In genomic region chr7:7772385-7772784, GRCh38 we compare ENCODE assay signal across 9 cellular contexts. TPM values are rescaled to one million over a fixed set of nuclear protein-coding genes. Genes with fewer than 3 reads are reported as not detected.
DNase-seq lines count a peak whose midpoint lies in the region; ATAC-seq and TF ChIP-seq lines count a peak whose summit lies in the region.
"Had no signal": no experiment of that assay in that cellular context is flagged by ENCODE, and none has a peak within 500 bp of the region (broad histone marks: within the 10 kb centered on the region; RNA-seq: fewer than 3 reads in every experiment).

No MANE protein-coding gene starts in this region.

- no peaks in the 10 kb centered on the region for H3K9me3 ChIP-seq in right atrium auricular region

- H3K4me3 ChIP-seq in Jurkat, Clone E6-1 (ENCODE audit: low read length) = no peak overlapping the region
- H3K4me3 ChIP-seq in right atrium auricular region = no peak overlapping the region
- H3K4me3 ChIP-seq: lung had no signal

- H3K4me3 Mint-ChIP-seq in activated CD4-positive, alpha-beta T cell treated with anti-CD3 and anti-CD28 coated beads, Interleukin-2, amount 10 ng/mL, durations not matched to agents 24 days and 14 days = peak overlapping the region; percentile 49
- peak overlapping the region; percentile 54 for H3K4me3 Mint-ChIP-seq in activated T-helper 1 cell treated with anti-CD3 and anti-CD28 coated beads, Interleukin-12 subunit alpha, Interleukin-12 subunit beta, Interleukin-2, Interleukin-4 antibody, amounts not matched to agents 30 ng/mL and 10 ng/mL and 1 ng/mL, durations not matched to agents 14 hours and 24 hours and 36 hours
- peak overlapping the region; percentile 27 to 73 (median 35) for H3K4me3 Mint-ChIP-seq in nephron

- peaks cover 10% of the 10 kb centered on the region for H3K9me3 Mint-ChIP-seq in activated CD4-positive, alpha-beta T cell treated with anti-CD3 and anti-CD28 coated beads, Interleukin-2, amount 10 ng/mL, durations not matched to agents 24 days and 14 days
- no peaks in the 10 kb centered on the region for H3K9me3 Mint-ChIP-seq in activated T-helper 1 cell treated with anti-CD3 and anti-CD28 coated beads, Interleukin-12 subunit alpha, Interleukin-12 subunit beta, Interleukin-2, Interleukin-4 antibody, amounts not matched to agents 30 ng/mL and 10 ng/mL and 1 ng/mL, durations not matched to agents 14 hours and 24 hours and 36 hours
- H3K9me3 Mint-ChIP-seq in nephron = no peaks in the 10 kb centered on the region

- TF ChIP-seq POLR2A in erythroblast (IDR thresholded peaks at IDR 0.05; ENCODE audit: low read length) = no peak

- no peaks in the 10 kb centered on the region for H3K36me3 ChIP-seq in right atrium auricular region

- no peak for ATAC-seq in HG02763 (IDR thresholded peaks at IDR 0.05; ENCODE audit: unreplicated experiment)

- intact Hi-C loops in activated CD4-positive, alpha-beta T cell treated with anti-CD3 and anti-CD28 coated beads, Interleukin-2, amount 10 ng/mL, durations not matched to agents 24 days and 14 days (cut with micrococcal nuclease) = loop anchor here (1.0 to 10.0 kb wide), 7 partner anchors 8 to 588 kb away; partner anchors contain the start of genes MIOS and RPA3
- intact Hi-C loops in activated T-helper 1 cell treated with anti-CD3 and anti-CD28 coated beads, Interleukin-12 subunit alpha, Interleukin-12 subunit beta, Interleukin-2, Interleukin-4 antibody, amounts not matched to agents 30 ng/mL and 10 ng/mL and 1 ng/mL, durations not matched to agents 14 hours and 24 hours and 36 hours (cut with micrococcal nuclease) = loop anchor here (1.0 to 5.0 kb wide), 9 partner anchors 10 to 362 kb away; partner anchors contain the start of gene GLCCI1

- H3K36me3 Mint-ChIP-seq in activated CD4-positive, alpha-beta T cell treated with anti-CD3 and anti-CD28 coated beads, Interleukin-2, amount 10 ng/mL, durations not matched to agents 24 days and 14 days (ENCODE audit: low read depth) = peaks cover 4% of the 10 kb centered on the region
- peaks cover 2% of the 10 kb centered on the region for H3K36me3 Mint-ChIP-seq in activated T-helper 1 cell treated with anti-CD3 and anti-CD28 coated beads, Interleukin-12 subunit alpha, Interleukin-12 subunit beta, Interleukin-2, Interleukin-4 antibody, amounts not matched to agents 30 ng/mL and 10 ng/mL and 1 ng/mL, durations not matched to agents 14 hours and 24 hours and 36 hours (ENCODE audit: low read depth)
- H3K36me3 Mint-ChIP-seq in nephron (ENCODE audit: low read depth) = no peaks in the 10 kb centered on the region

- peak; percentile 65 for DNase-seq in activated CD4-positive, alpha-beta T cell treated with anti-CD3 and anti-CD28 coated beads, Interleukin-2, amount 10 ng/mL, durations not matched to agents 24 days and 14 days
- DNase-seq in activated CD4-positive, alpha-beta T cell treated with anti-CD3 and anti-CD28 coated beads for 1 hour = no peak
- DNase-seq in Jurkat, Clone E6-1 (ENCODE audit: low read depth, low spot score) = peak; percentile 16
- DNase-seq in activated T-helper 1 cell treated with anti-CD3 and anti-CD28 coated beads, Interleukin-12 subunit alpha, Interleukin-12 subunit beta, Interleukin-2, Interleukin-4 antibody, amounts not matched to agents 30 ng/mL and 10 ng/mL and 1 ng/mL, durations not matched to agents 14 hours and 24 hours and 36 hours (ENCODE audit: low spot score) = no peak
- DNase-seq in erythroblast (lab: John Stamatoyannopoulos, UW) (no peak), right atrium auricular region (ENCODE audit: low spot score) (no peak)

- H3K27me3 ChIP-seq in right atrium auricular region = no peaks in the 10 kb centered on the region

- no peaks in the 10 kb centered on the region for H3K4me1 ChIP-seq in right atrium auricular region

- TF ChIP-seq CTCF in nephron (IDR thresholded peaks at IDR 0.05; ENCODE audit: unreplicated experiment in 3 of 3) (no peak), right atrium auricular region (IDR thresholded peaks at IDR 0.05) (no peak)

- H3K27ac ChIP-seq in right atrium auricular region = no peak overlapping the region

- peaks cover 2% of the 10 kb centered on the region for H3K27me3 Mint-ChIP-seq in activated CD4-positive, alpha-beta T cell treated with anti-CD3 and anti-CD28 coated beads, Interleukin-2, amount 10 ng/mL, durations not matched to agents 24 days and 14 days
- peaks cover 3% of the 10 kb centered on the region for H3K27me3 Mint-ChIP-seq in activated T-helper 1 cell treated with anti-CD3 and anti-CD28 coated beads, Interleukin-12 subunit alpha, Interleukin-12 subunit beta, Interleukin-2, Interleukin-4 antibody, amounts not matched to agents 30 ng/mL and 10 ng/mL and 1 ng/mL, durations not matched to agents 14 hours and 24 hours and 36 hours (ENCODE audit: insufficient read depth)
- no peaks in the 10 kb centered on the region for H3K27me3 Mint-ChIP-seq in nephron (ENCODE audit: low read depth)

- peak overlapping the region; percentile 73 for H3K27ac Mint-ChIP-seq in activated CD4-positive, alpha-beta T cell treated with anti-CD3 and anti-CD28 coated beads, Interleukin-2, amount 10 ng/mL, durations not matched to agents 24 days and 14 days
- peak overlapping the region; percentile 42 for H3K27ac Mint-ChIP-seq in activated T-helper 1 cell treated with anti-CD3 and anti-CD28 coated beads, Interleukin-12 subunit alpha, Interleukin-12 subunit beta, Interleukin-2, Interleukin-4 antibody, amounts not matched to agents 30 ng/mL and 10 ng/mL and 1 ng/mL, durations not matched to agents 14 hours and 24 hours and 36 hours
- peak overlapping the region; percentile 48 to 64 (median 54) for H3K27ac Mint-ChIP-seq in nephron

- H3K4me1 Mint-ChIP-seq in activated CD4-positive, alpha-beta T cell treated with anti-CD3 and anti-CD28 coated beads, Interleukin-2, amount 10 ng/mL, durations not matched to agents 24 days and 14 days = peaks cover 12% of the 10 kb centered on the region
- peaks cover 23% of the 10 kb centered on the region for H3K4me1 Mint-ChIP-seq in activated T-helper 1 cell treated with anti-CD3 and anti-CD28 coated beads, Interleukin-12 subunit alpha, Interleukin-12 subunit beta, Interleukin-2, Interleukin-4 antibody, amounts not matched to agents 30 ng/mL and 10 ng/mL and 1 ng/mL, durations not matched to agents 14 hours and 24 hours and 36 hours (ENCODE audit: low read depth)
- H3K4me1 Mint-ChIP-seq in nephron = peaks cover 31% of the 10 kb centered on the region

RNA-seq across cellular contexts. Expression of gene RPA3, which starts 54.0 kb away (rescaled TPM):
- 93.0 and 113 TPM in 2 replicates for total RNA-seq in activated CD4-positive, alpha-beta T cell treated with anti-CD3 and anti-CD28 coated beads, Interleukin-2, amount 10 ng/mL, durations not matched to agents 24 days and 14 days
- polyA plus RNA-seq in Jurkat, Clone E6-1 (2012; ENCODE audit: insufficient read depth, insufficient read length) = 278 TPM
- total RNA-seq in activated T-helper 1 cell treated with anti-CD3 and anti-CD28 coated beads, Interleukin-12 subunit alpha, Interleukin-12 subunit beta, Interleukin-2, Interleukin-4 antibody, amounts not matched to agents 30 ng/mL and 10 ng/mL and 1 ng/mL, durations not matched to agents 14 hours and 24 hours and 36 hours = 106 and 110 TPM in 2 replicates
- 10 to 100 TPM; 15.6 to 18.0 TPM for total RNA-seq in right atrium auricular region

Comparison
In these comparisons a context has a peak if more than half of its experiments do, and no peak if none do; other contexts are left out.
1. DNase-seq: peak in activated CD4-positive, alpha-beta T cell treated with anti-CD3 and anti-CD28 coated beads, Interleukin-2, amount 10 ng/mL, durations not matched to agents 24 days and 14 days (single experiment) and Jurkat, Clone E6-1 (single experiment); none in activated CD4-positive, alpha-beta T cell treated with anti-CD3 and anti-CD28 coated beads for 1 hour (single experiment), activated T-helper 1 cell treated with anti-CD3 and anti-CD28 coated beads, Interleukin-12 subunit alpha, Interleukin-12 subunit beta, Interleukin-2, Interleukin-4 antibody, amounts not matched to agents 30 ng/mL and 10 ng/mL and 1 ng/mL, durations not matched to agents 14 hours and 24 hours and 36 hours (single experiment), erythroblast (0 of 2) and right atrium auricular region (single experiment).
2. Peak in every context shown above with its lines, with median percentiles within 50 percentile points of each other: H3K27ac Mint-ChIP-seq and H3K4me3 Mint-ChIP-seq.